27 cellular contexts compared by ENCODE assay signal in the genomic region with DNA sequence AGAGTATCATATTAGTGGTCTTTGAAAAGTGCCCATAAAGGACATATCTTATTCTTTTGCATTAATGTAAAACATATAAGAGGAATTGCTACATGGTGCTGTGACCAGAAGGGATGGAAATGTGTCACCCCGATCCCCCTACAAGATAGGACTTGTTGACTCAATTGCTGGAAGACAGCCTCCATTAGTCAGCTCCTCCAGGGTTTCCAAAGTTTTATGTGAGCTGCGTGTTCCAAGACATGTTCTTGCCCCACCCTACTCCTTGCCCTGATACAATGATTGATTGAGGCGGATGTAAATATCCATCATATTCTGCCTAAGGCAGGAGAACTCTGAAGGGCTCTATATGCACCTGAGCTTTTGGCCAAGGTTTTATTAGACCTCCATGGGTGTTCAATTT.
"Had no signal": no experiment of that assay in that cellular context is flagged by ENCODE, and none has a peak within 500 bp of the region (broad histone marks: within the 10 kb centered on the region; RNA-seq: fewer than 3 reads in every experiment).

No MANE protein-coding gene starts in this region.

- DNase-seq: activated CD4-positive, alpha-beta T cell treated with anti-CD3 and anti-CD28 coated beads for 4 hours; activated CD4-positive, alpha-beta T cell treated with anti-CD3 and anti-CD28 coated beads, Interleukin-2, amount 50 U/mL, for 4 hours; activated effector memory CD4-positive, alpha-beta T cell treated with Interleukin-2 at 50 U/mL for 16 hours; activated naive CD4-positive, alpha-beta T cell treated with Interleukin-2 at 50 U/mL for 16 hours; activated T-cell treated with anti-CD3 and anti-CD28 coated beads for 4 hours; activated T-cell treated with anti-CD3 and anti-CD28 coated beads, Interleukin-2, amount 50 U/mL, for 72 hours; adrenal gland; brain microvascular endothelial cell; central memory CD4-positive, alpha-beta T cell; foreskin melanocyte; left ventricle myocardium inferior; mucosa of descending colon; stimulated activated CD4-positive, alpha-beta T cell treated with anti-CD3 and anti-CD28 coated beads, Interleukin-1b, Interleukin-23, amount 100 ng/mL, for 48 hours; stimulated activated CD4-positive, alpha-beta T cell treated with anti-CD3 and anti-CD28 coated beads, Interleukin-4, amount 100 ng/mL, for 4 hours; stimulated activated CD8-positive, alpha-beta memory T cell treated with anti-CD3 and anti-CD28 coated beads, Interleukin-4, amount 100 ng/mL, for 48 hours; stimulated activated naive CD8-positive, alpha-beta T cell treated with anti-CD3 and anti-CD28 coated beads, Interleukin-15, amount 100 ng/mL, for 72 hours; substantia nigra had no signal

- H3K4me3 Mint-ChIP-seq: activated naive CD8-positive, alpha-beta T cell; activated T-cell treated with anti-CD3 and anti-CD28 coated beads, Interleukin-2, amount 50 U/mL, for 72 hours; dendritic cell treated with granulocyte-macrophage colony-stimulating factor and Interleukin-4, amounts not matched to agents 40 ng/mL and 50 ng/mL, for 4 days; natural killer cell treated with Interleukin-12 subunit alpha and Interleukin-12 subunit beta and Interleukin-15 and Interleukin-18, amount 100 ng/mL, for 72 hours; stimulated activated memory B cell treated with anti-CD40 and anti-IgM and Interleukin-4, amounts not matched to agents 10 μg/mL and 1 μg/mL and 100 μg/mL, for 72 hours; stimulated activated naive CD8-positive, alpha-beta T cell treated with anti-CD3 and anti-CD28 coated beads, Interleukin-15, amount 100 ng/mL, for 72 hours; type B pancreatic cell had no signal

- H3K4me3 ChIP-seq: adrenal gland, left ventricle myocardium inferior, lung, mucosa of descending colon, right atrium auricular region, smooth muscle cell, vagina had no signal

- H3K9me3 ChIP-seq: adrenal gland, left ventricle myocardium inferior, mucosa of descending colon, right atrium auricular region, vagina had no signal

- H3K4me1 ChIP-seq: adrenal gland had no signal

- H3K4me2 ChIP-seq: smooth muscle cell had no signal

- H3K4me1 Mint-ChIP-seq: stimulated activated memory B cell treated with anti-CD40 and anti-IgM and Interleukin-4, amounts not matched to agents 10 μg/mL and 1 μg/mL and 100 μg/mL, for 72 hours; stimulated activated naive CD8-positive, alpha-beta T cell treated with anti-CD3 and anti-CD28 coated beads, Interleukin-15, amount 100 ng/mL, for 72 hours had no signal

- ATAC-seq: activated T-cell treated with anti-CD3 and anti-CD28 coated beads, Interleukin-2, amount 50 U/mL, for 72 hours; mucosa of descending colon; natural killer cell treated with Interleukin-12 subunit alpha and Interleukin-12 subunit beta and Interleukin-15 and Interleukin-18, amount 100 ng/mL, for 72 hours; stimulated activated memory B cell treated with anti-CD40 and anti-IgM and Interleukin-4, amounts not matched to agents 10 μg/mL and 1 μg/mL and 100 μg/mL, for 72 hours; stimulated activated naive CD8-positive, alpha-beta T cell treated with anti-CD3 and anti-CD28 coated beads, Interleukin-15, amount 100 ng/mL, for 72 hours had no signal

- H3K27me3 ChIP-seq: adrenal gland, brain microvascular endothelial cell, right atrium auricular region, vagina had no signal

- H3K36me3 Mint-ChIP-seq: activated naive CD8-positive, alpha-beta T cell; natural killer cell treated with Interleukin-12 subunit alpha and Interleukin-12 subunit beta and Interleukin-15 and Interleukin-18, amount 100 ng/mL, for 72 hours; stimulated activated memory B cell treated with anti-CD40 and anti-IgM and Interleukin-4, amounts not matched to agents 10 μg/mL and 1 μg/mL and 100 μg/mL, for 72 hours; type B pancreatic cell had no signal

- H3K27ac ChIP-seq: adrenal gland, brain microvascular endothelial cell, left ventricle myocardium inferior, right atrium auricular region, vagina, VCaP had no signal

- H3K36me3 ChIP-seq: adrenal gland, brain microvascular endothelial cell, left ventricle myocardium inferior, right atrium auricular region, vagina had no signal

- H3K27me3 Mint-ChIP-seq: dendritic cell treated with granulocyte-macrophage colony-stimulating factor and Interleukin-4, amounts not matched to agents 40 ng/mL and 50 ng/mL, for 4 days; natural killer cell treated with Interleukin-12 subunit alpha and Interleukin-12 subunit beta and Interleukin-15 and Interleukin-18, amount 100 ng/mL, for 72 hours; stimulated activated memory B cell treated with anti-CD40 and anti-IgM and Interleukin-4, amounts not matched to agents 10 μg/mL and 1 μg/mL and 100 μg/mL, for 72 hours; stimulated activated naive CD8-positive, alpha-beta T cell treated with anti-CD3 and anti-CD28 coated beads, Interleukin-15, amount 100 ng/mL, for 72 hours had no signal

- H3K9me3 Mint-ChIP-seq: dendritic cell treated with granulocyte-macrophage colony-stimulating factor and Interleukin-4, amounts not matched to agents 40 ng/mL and 50 ng/mL, for 4 days; natural killer cell treated with Interleukin-12 subunit alpha and Interleukin-12 subunit beta and Interleukin-15 and Interleukin-18, amount 100 ng/mL, for 72 hours; stimulated activated memory B cell treated with anti-CD40 and anti-IgM and Interleukin-4, amounts not matched to agents 10 μg/mL and 1 μg/mL and 100 μg/mL, for 72 hours had no signal

- H3K27ac Mint-ChIP-seq: activated naive CD8-positive, alpha-beta T cell; activated T-cell treated with anti-CD3 and anti-CD28 coated beads, Interleukin-2, amount 50 U/mL, for 72 hours; dendritic cell treated with granulocyte-macrophage colony-stimulating factor and Interleukin-4, amounts not matched to agents 40 ng/mL and 50 ng/mL, for 4 days; natural killer cell treated with Interleukin-12 subunit alpha and Interleukin-12 subunit beta and Interleukin-15 and Interleukin-18, amount 100 ng/mL, for 72 hours; stimulated activated memory B cell treated with anti-CD40 and anti-IgM and Interleukin-4, amounts not matched to agents 10 μg/mL and 1 μg/mL and 100 μg/mL, for 72 hours; stimulated activated naive CD8-positive, alpha-beta T cell treated with anti-CD3 and anti-CD28 coated beads, Interleukin-15, amount 100 ng/mL, for 72 hours; type B pancreatic cell had no signal
